In the genomic region with DNA sequence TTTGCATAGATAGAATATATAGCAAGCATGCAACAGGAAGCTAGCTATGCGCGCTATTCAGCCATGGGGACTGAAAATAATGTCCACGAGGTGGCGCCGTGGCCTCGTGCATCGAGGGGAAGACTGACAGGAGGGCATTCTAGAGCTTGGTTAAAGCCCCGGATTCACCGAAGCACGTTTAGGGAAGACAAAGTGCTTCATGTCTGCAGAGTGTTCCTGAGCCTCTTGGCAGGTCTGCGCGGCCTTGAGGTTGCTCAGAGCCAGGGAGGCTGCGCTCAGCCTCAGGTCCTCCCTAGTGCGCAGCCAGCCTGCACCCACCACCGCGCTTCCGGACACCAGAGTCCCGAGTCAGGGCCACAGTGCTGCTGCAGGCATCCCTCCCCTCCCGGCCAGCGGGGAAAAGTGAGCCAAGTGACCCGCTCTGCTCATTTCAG, we compare ENCODE assay signal across 9 cellular contexts. TPM values are rescaled to one million over a fixed set of nuclear protein-coding genes. Genes with fewer than 3 reads are reported as not detected.
DNase-seq lines count a peak whose midpoint lies in the region.
"Had no signal": no experiment of that assay in that cellular context is flagged by ENCODE, and none has a peak within 500 bp of the region (broad histone marks: within the 10 kb centered on the region; RNA-seq: fewer than 3 reads in every experiment).

No MANE protein-coding gene starts in this region.

- peaks cover 0 to 6% (median 4%) of the 10 kb centered on the region in 3 donors for H3K4me1 ChIP-seq in skeletal muscle tissue (ENCODE audit: control insufficient read depth in 3 of 3, insufficient read depth in 3 of 3, low read length in 3 of 3)

- DNase-seq in EH (ENCODE audit: low read depth) (peak; percentile 37), HPDE6-E6E7 (ENCODE audit: extremely low spot score) (peak; percentile 9), NCI-H774 (lab: John Stamatoyannopoulos, UW) (peak; percentile 59), astrocyte of the hippocampus (ENCODE audit: low read depth, low spot score) (peak; percentile 95), hippocampal formation (lab: John Stamatoyannopoulos, UW) (peak; percentile 55 to 72), GM19240 (ENCODE audit: insufficient read length, low spot score) (no peak)
- DNase-seq in activated effector memory CD4-positive, alpha-beta T cell treated with anti-CD3 and anti-CD28 coated beads, Interleukin-2, amount 50 U/mL, for 16 hours: no peak
- DNase-seq: activated T-cell treated with anti-CD3 and anti-CD28 coated beads, Interleukin-2, amount 50 U/mL, for 4 hours had no signal

- H3K27ac ChIP-seq in skeletal muscle tissue (ENCODE audit: low read depth, low read length): no peak overlapping the region

- peaks cover 0 to 2% (median 0%) of the 10 kb centered on the region in 3 donors for H3K9me3 ChIP-seq in skeletal muscle tissue (ENCODE audit: control insufficient read depth in 3 of 3, low read length in 3 of 3)

- H3K9ac ChIP-seq in skeletal muscle tissue (ENCODE audit: low read depth in 1 of 3, low read length in 3 of 3): no peak overlapping the region

- H3K4me3 ChIP-seq in skeletal muscle tissue (ENCODE audit: low read length in 3 of 3): peak overlapping the region in 2 of 3 donors; percentile 13 to 31

- no peaks in the 10 kb centered on the region for H3K36me3 ChIP-seq in skeletal muscle tissue (ENCODE audit: control insufficient read depth in 3 of 3, insufficient read depth in 3 of 3, low read length in 3 of 3)

- H3K27me3 ChIP-seq in skeletal muscle tissue (ENCODE audit: control insufficient read depth in 3 of 3, insufficient read depth in 3 of 3, low read length in 3 of 3): peaks cover 13 to 22% (median 18%) of the 10 kb centered on the region in 3 donors

RNA-seq across cellular contexts. Expression of a gene that starts 24.6 kb away (rescaled TPM):
- total RNA-seq in skeletal muscle tissue: 1.6 TPM
- total RNA-seq: activated T-cell treated with anti-CD3 and anti-CD28 coated beads, Interleukin-2, amount 50 U/mL, for 4 hours had no signal

Comparison
In these comparisons a context has a peak if more than half of its experiments do, and no peak if none do; other contexts are left out.
1. DNase-seq: peak in EH (single experiment), HPDE6-E6E7 (single experiment), NCI-H774 (single experiment), astrocyte of the hippocampus (single experiment) and hippocampal formation (2 of 2); none in activated effector memory CD4-positive, alpha-beta T cell treated with anti-CD3 and anti-CD28 coated beads, Interleukin-2, amount 50 U/mL, for 16 hours (single experiment) and GM19240 (single experiment).